16 cellular contexts compared by ENCODE assay signal in the genomic region with DNA sequence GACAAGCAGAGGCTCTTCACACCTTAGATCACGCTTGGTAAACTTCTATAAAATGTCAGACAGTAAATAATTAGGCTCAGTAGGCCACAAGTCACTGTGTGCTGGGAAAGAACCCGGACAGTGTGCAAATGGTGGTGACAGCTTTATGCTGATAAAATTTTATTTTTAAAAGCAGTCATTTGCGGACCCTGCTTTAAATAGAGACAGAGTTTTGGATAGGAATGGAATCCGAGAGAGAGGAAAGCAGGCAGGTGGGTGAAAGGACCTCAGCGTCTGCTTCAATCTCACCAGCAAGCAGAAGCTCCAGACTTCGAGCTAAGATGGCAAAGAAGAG. TPM values are rescaled to one million over a fixed set of nuclear protein-coding genes. Genes with fewer than 3 reads are reported as not detected.
DNase-seq lines count a peak whose midpoint lies in the region; ATAC-seq, FAIRE-seq and TF ChIP-seq lines count a peak whose summit lies in the region.
"Had no signal": no experiment of that assay in that cellular context is flagged by ENCODE, and none has a peak within 500 bp of the region (broad histone marks: within the 10 kb centered on the region; RNA-seq: fewer than 3 reads in every experiment).

No MANE protein-coding gene starts in this region.

- POLR2A ChIA-PET in activated CD4-positive, alpha-beta memory T cell treated with anti-CD3 and anti-CD28 coated beads, Interleukin-2, amount 10 ng/mL, durations not matched to agents 7 days and 5 days (lab: Charles Lee): interaction anchor here (0.6 kb wide), 1 partner anchor 22 kb away, joined by 3 read pairs; no protein-coding TSS in a partner anchor

- H3K9me3 ChIP-seq in astrocyte (ENCODE audit: insufficient read depth, low read depth, low read length) (no peaks in the 10 kb centered on the region), left ventricle myocardium inferior (replicated peaks) (no peaks in the 10 kb centered on the region), small intestine (ENCODE audit: control insufficient read depth, low read depth) (no peaks in the 10 kb centered on the region)
- H3K9me3 ChIP-seq: A549, BE2C had no signal

- H3K36me3 ChIP-seq in astrocyte (ENCODE audit: insufficient read depth, low read length) (peaks cover 63% of the 10 kb centered on the region), left ventricle myocardium inferior (peaks cover 93% of the 10 kb centered on the region), small intestine (ENCODE audit: control insufficient read depth in 2 of 2, insufficient read depth in 2 of 2, low read length in 2 of 2) (peaks cover 23 to 53% of the 10 kb centered on the region in 2 donors)

- intact Hi-C loops in Right ventricle myocardium superior (cut with DNase I): no loop called here
- intact Hi-C loops in left ventricle myocardium inferior (cut with micrococcal nuclease): no loop called here

- H3K27me3 Mint-ChIP-seq in astrocyte (ENCODE audit: low read depth, unreplicated experiment): no peaks in the 10 kb centered on the region
- no peaks in the 10 kb centered on the region for H3K27me3 Mint-ChIP-seq in activated CD4-positive, alpha-beta memory T cell treated with anti-CD3 and anti-CD28 coated beads, Interleukin-2, amount 10 ng/mL, durations not matched to agents 7 days and 5 days
- H3K27me3 Mint-ChIP-seq: CD4-positive, alpha-beta memory T cell had no signal

- no peak overlapping the region for H2AFZ ChIP-seq in astrocyte (ENCODE audit: low read depth, low read length)
- H2AFZ ChIP-seq: GM23338 had no signal

- peak overlapping the region; percentile 18 for H3K27ac Mint-ChIP-seq in astrocyte (ENCODE audit: unreplicated experiment)
- peak overlapping the region; percentile 48 for H3K27ac Mint-ChIP-seq in stimulated activated effector memory CD8-positive, alpha-beta T cell treated with anti-CD3 and anti-CD28 coated beads, Interleukin-12 subunit alpha, Interleukin-12 subunit beta, amount 100 ng/mL, for 72 hours
- no peak overlapping the region for H3K27ac Mint-ChIP-seq in activated CD4-positive, alpha-beta memory T cell treated with anti-CD3 and anti-CD28 coated beads, Interleukin-2, amount 10 ng/mL, durations not matched to agents 7 days and 5 days
- H3K27ac Mint-ChIP-seq: GM23338 had no signal

- CTCF ChIA-PET in activated CD4-positive, alpha-beta memory T cell treated with anti-CD3 and anti-CD28 coated beads, Interleukin-2, amount 10 ng/mL, durations not matched to agents 7 days and 5 days (lab: Charles Lee): no interaction called here

- no peaks in the 10 kb centered on the region for H3K9me3 Mint-ChIP-seq in astrocyte (ENCODE audit: unreplicated experiment)
- H3K9me3 Mint-ChIP-seq in stimulated activated effector memory CD8-positive, alpha-beta T cell treated with anti-CD3 and anti-CD28 coated beads, Interleukin-12 subunit alpha, Interleukin-12 subunit beta, amount 100 ng/mL, for 72 hours: no peaks in the 10 kb centered on the region
- H3K9me3 Mint-ChIP-seq in activated CD4-positive, alpha-beta memory T cell treated with anti-CD3 and anti-CD28 coated beads, Interleukin-2, amount 10 ng/mL, durations not matched to agents 7 days and 5 days: no peaks in the 10 kb centered on the region
- H3K9me3 Mint-ChIP-seq: CD4-positive, alpha-beta memory T cell; GM23338 had no signal

- no peak overlapping the region for H3K27ac ChIP-seq in astrocyte (ENCODE audit: low read depth, low read length)
- H3K27ac ChIP-seq in left ventricle myocardium inferior (replicated peaks): peak overlapping the region; percentile 86
- no peak overlapping the region for H3K27ac ChIP-seq in small intestine (ENCODE audit: low read depth in 1 of 2, low read length in 1 of 2)
- H3K27ac ChIP-seq: A549, C4-2B had no signal

- no peak overlapping the region for H3K9ac ChIP-seq in astrocyte (ENCODE audit: low read length)

- H3K4me2 ChIP-seq in astrocyte (ENCODE audit: low read length): no peak overlapping the region
- H3K4me2 ChIP-seq: A549, GM23338 had no signal

- TF ChIP-seq CTCF in astrocyte (IDR thresholded peaks at IDR 0.05; ENCODE audit: insufficient read depth, low read depth, low read length) (no peak), left ventricle myocardium inferior (IDR thresholded peaks at IDR 0.05; ENCODE audit: borderline replicate concordance) (no peak)

- H3K4me1 Mint-ChIP-seq in astrocyte (ENCODE audit: low read depth, unreplicated experiment): peaks cover under 1% of the 10 kb centered on the region
- peaks cover 23% of the 10 kb centered on the region for H3K4me1 Mint-ChIP-seq in stimulated activated effector memory CD8-positive, alpha-beta T cell treated with anti-CD3 and anti-CD28 coated beads, Interleukin-12 subunit alpha, Interleukin-12 subunit beta, amount 100 ng/mL, for 72 hours
- peaks cover 15% of the 10 kb centered on the region for H3K4me1 Mint-ChIP-seq in activated CD4-positive, alpha-beta memory T cell treated with anti-CD3 and anti-CD28 coated beads, Interleukin-2, amount 10 ng/mL, durations not matched to agents 7 days and 5 days
- H3K4me1 Mint-ChIP-seq: GM23338 had no signal

- peaks cover 25% of the 10 kb centered on the region for H3K36me3 Mint-ChIP-seq in astrocyte (ENCODE audit: low read depth, unreplicated experiment)
- H3K36me3 Mint-ChIP-seq in stimulated activated effector memory CD8-positive, alpha-beta T cell treated with anti-CD3 and anti-CD28 coated beads, Interleukin-12 subunit alpha, Interleukin-12 subunit beta, amount 100 ng/mL, for 72 hours: peaks cover 100% of the 10 kb centered on the region
- H3K36me3 Mint-ChIP-seq in activated CD4-positive, alpha-beta memory T cell treated with anti-CD3 and anti-CD28 coated beads, Interleukin-2, amount 10 ng/mL, durations not matched to agents 7 days and 5 days (ENCODE audit: low read depth): peaks cover 89% of the 10 kb centered on the region

- H3K79me2 ChIP-seq in astrocyte (ENCODE audit: insufficient read depth, low read length): peaks cover 88% of the 10 kb centered on the region

- H4K20me1 ChIP-seq in astrocyte (ENCODE audit: insufficient read depth, low read length): peaks cover 92% of the 10 kb centered on the region

- ATAC-seq in Right ventricle myocardium superior (ENCODE audit: poor library complexity) (peak; percentile 78), HG02678 (IDR thresholded peaks at IDR 0.05; ENCODE audit: unreplicated experiment) (no peak)
- no peak for ATAC-seq in stimulated activated effector memory CD8-positive, alpha-beta T cell treated with anti-CD3 and anti-CD28 coated beads, Interleukin-12 subunit alpha, Interleukin-12 subunit beta, amount 100 ng/mL, for 72 hours
- ATAC-seq: A549, GM12878, GM23338 had no signal

- H3K27me3 ChIP-seq in astrocyte (ENCODE audit: insufficient read depth, low read length) (no peaks in the 10 kb centered on the region), left ventricle myocardium inferior (ENCODE audit: low read depth) (no peaks in the 10 kb centered on the region), small intestine (ENCODE audit: control insufficient read depth in 2 of 2, insufficient read depth in 2 of 2, low read length in 2 of 2) (no peaks in the 10 kb centered on the region)
- H3K27me3 ChIP-seq: BE2C had no signal

- H3K4me1 ChIP-seq in astrocyte (ENCODE audit: insufficient read depth, low read length) (no peaks in the 10 kb centered on the region), left ventricle myocardium inferior (peaks cover 38% of the 10 kb centered on the region), small intestine (ENCODE audit: control insufficient read depth in 2 of 2, insufficient read depth in 1 of 2, low read depth in 1 of 2, low read length in 1 of 2) (no peaks in the 10 kb centered on the region)
- H3K4me1 ChIP-seq: A549, BE2C had no signal

- 89 to 93% (median 93%) methylated on average over 6 of the region's 6 CpGs for WGBS in small intestine, 3 donors

- no peak overlapping the region for H3K4me3 ChIP-seq in astrocyte (ENCODE audit: insufficient read depth, low read depth, low read length)
- H3K4me3 ChIP-seq in left ventricle myocardium inferior: peak overlapping the region; percentile 17
- no peak overlapping the region for H3K4me3 ChIP-seq in small intestine (ENCODE audit: low read depth in 1 of 2, low read length in 2 of 2)
- H3K4me3 ChIP-seq: A549, GM12878, GM23338 had no signal

- FAIRE-seq in astrocyte (lab: Jason Lieb, UNC) (no peak), small intestine (lab: Jason Lieb, UNC) (no peak)
- FAIRE-seq: A549, GM12878, GM18507 had no signal

- DNase-seq in astrocyte (ENCODE audit: low read depth) (no peak), Right ventricle myocardium superior (no peak), left ventricle myocardium inferior (no peak), small intestine (no peak)
- DNase-seq in stimulated activated effector memory CD8-positive, alpha-beta T cell treated with anti-CD3 and anti-CD28 coated beads, Interleukin-12 subunit alpha, Interleukin-12 subunit beta, amount 100 ng/mL, for 72 hours (ENCODE audit: low spot score in 2 of 2): no peak
- DNase-seq in activated CD4-positive, alpha-beta memory T cell treated with anti-CD3 and anti-CD28 coated beads, Interleukin-2, amount 10 ng/mL, durations not matched to agents 7 days and 5 days: no peak
- DNase-seq: BE2C; CD4-positive, alpha-beta memory T cell; DMS79; H7 had no signal

- no peak overlapping the region for H3K4me3 Mint-ChIP-seq in astrocyte (ENCODE audit: unreplicated experiment)
- no peak overlapping the region for H3K4me3 Mint-ChIP-seq in stimulated activated effector memory CD8-positive, alpha-beta T cell treated with anti-CD3 and anti-CD28 coated beads, Interleukin-12 subunit alpha, Interleukin-12 subunit beta, amount 100 ng/mL, for 72 hours
- no peak overlapping the region for H3K4me3 Mint-ChIP-seq in activated CD4-positive, alpha-beta memory T cell treated with anti-CD3 and anti-CD28 coated beads, Interleukin-2, amount 10 ng/mL, durations not matched to agents 7 days and 5 days
- H3K4me3 Mint-ChIP-seq: CD4-positive, alpha-beta memory T cell; GM23338 had no signal

RNA-seq across cellular contexts. Expression of a gene that starts 21.4 kb away (rescaled TPM):
- total RNA-seq in astrocyte: 123 and 140 TPM in 2 replicates
- 25.6 TPM for total RNA-seq in Right ventricle myocardium superior
- total RNA-seq in left ventricle myocardium inferior: 21.2 TPM
- polyA plus RNA-seq in small intestine: 10 to 100 TPM; 22.2 to 47.3 (median 30.6) TPM
- 10 to 100 TPM; 88.6 to 89.3 TPM for total RNA-seq in activated CD4-positive, alpha-beta memory T cell treated with anti-CD3 and anti-CD28 coated beads, Interleukin-2, amount 10 ng/mL, durations not matched to agents 7 days and 5 days

RNA-seq across cellular contexts. Expression of a gene that starts 29.6 kb away (rescaled TPM):
- total RNA-seq in astrocyte (33.3 and 43.4 TPM in 2 replicates), Right ventricle myocardium superior (32.6 TPM), left ventricle myocardium inferior (27.3 TPM)
- 10 to 100 TPM in 2 of 3 donors, 1 to 10 TPM in 1; 9.5 to 35.5 (median 10.1) TPM for polyA plus RNA-seq in small intestine
- total RNA-seq in activated CD4-positive, alpha-beta memory T cell treated with anti-CD3 and anti-CD28 coated beads, Interleukin-2, amount 10 ng/mL, durations not matched to agents 7 days and 5 days: 10 to 100 TPM; 32.5 to 35.1 TPM

RNA-seq across cellular contexts. Expression of a gene that starts 52.9 kb away (rescaled TPM):
- total RNA-seq in astrocyte (8.1 and 9.0 TPM in 2 replicates), Right ventricle myocardium superior (54.9 TPM), left ventricle myocardium inferior (42.3 TPM)
- polyA plus RNA-seq in small intestine: 100 to 1,000 TPM in 2 of 3 donors, 10 to 100 TPM in 1; 47.2 to 121 (median 112) TPM
- 10 to 100 TPM; 24.5 to 24.9 TPM for total RNA-seq in activated CD4-positive, alpha-beta memory T cell treated with anti-CD3 and anti-CD28 coated beads, Interleukin-2, amount 10 ng/mL, durations not matched to agents 7 days and 5 days

RNA-seq across cellular contexts. Expression of a gene that starts 53.1 kb away (rescaled TPM):
- total RNA-seq in astrocyte (11.9 and 15.4 TPM in 2 replicates), Right ventricle myocardium superior (10.3 TPM), left ventricle myocardium inferior (9.0 TPM)
- 10 to 100 TPM; 23.6 to 58.6 (median 23.8) TPM for polyA plus RNA-seq in small intestine
- 100 to 1,000 TPM; 108 to 117 TPM for total RNA-seq in activated CD4-positive, alpha-beta memory T cell treated with anti-CD3 and anti-CD28 coated beads, Interleukin-2, amount 10 ng/mL, durations not matched to agents 7 days and 5 days
